34 cellular contexts compared by ENCODE assay signal in genomic region chr11:41849250-41849649, GRCh38.
"Had no signal": no experiment of that assay in that cellular context is flagged by ENCODE, and none has a peak within 500 bp of the region (broad histone marks: within the 10 kb centered on the region; RNA-seq: fewer than 3 reads in every experiment).

No MANE protein-coding gene starts in this region.

- H3K9me3 Mint-ChIP-seq: brain had no signal

- H3K4me3 Mint-ChIP-seq: activated naive CD4-positive, alpha-beta T cell treated with anti-CD3 and anti-CD28 coated beads for 36 hours; activated naive CD4-positive, alpha-beta T cell treated with anti-CD3 and anti-CD28 coated beads, Interleukin-2, amount 10 ng/mL, durations not matched to agents 7 days and 5 days; activated naive CD4-positive, alpha-beta T cell treated with anti-CD3 and anti-CD28 coated beads, Interleukin-2, amount 50 U/mL, for 24 hours; activated naive CD8-positive, alpha-beta T cell; activated naive CD8-positive, alpha-beta T cell treated with anti-CD3 and anti-CD28 coated beads for 36 hours; activated naive CD8-positive, alpha-beta T cell treated with anti-CD3 and anti-CD28 coated beads, Interleukin-2, amount 10 ng/mL, durations not matched to agents 7 days and 5 days; activated naive CD8-positive, alpha-beta T cell treated with anti-CD3 and anti-CD28 coated beads, Interleukin-2, amount 50 U/mL, for 24 hours; activated T-cell treated with anti-CD3 and anti-CD28 coated beads, Interleukin-2, amount 50 U/mL, for 24 hours; activated T-cell treated with anti-CD3 and anti-CD28 coated beads, Interleukin-2, amount 50 U/mL, for 4 hours; activated T-cell treated with anti-CD3 and anti-CD28 coated beads, Interleukin-2, amount 50 U/mL, for 72 hours; activated T-helper 1 cell treated with anti-CD3 and anti-CD28 coated beads, Interleukin-12 subunit alpha, Interleukin-12 subunit beta, Interleukin-2, Interleukin-4 antibody, amounts not matched to agents 30 ng/mL and 10 ng/mL and 1 ng/mL, durations not matched to agents 14 hours and 24 hours and 36 hours; activated T-helper 17 cell treated with anti-CD3 and anti-CD28 coated beads, Interleukin-2, amount 50 U/mL, for 72 hours; brain; central memory CD8-positive, alpha-beta T cell had no signal

- H3K27ac Mint-ChIP-seq: activated naive CD4-positive, alpha-beta T cell treated with anti-CD3 and anti-CD28 coated beads for 36 hours; activated naive CD4-positive, alpha-beta T cell treated with anti-CD3 and anti-CD28 coated beads, Interleukin-2, amount 10 ng/mL, durations not matched to agents 7 days and 5 days; activated naive CD4-positive, alpha-beta T cell treated with anti-CD3 and anti-CD28 coated beads, Interleukin-2, amount 50 U/mL, for 24 hours; activated naive CD4-positive, alpha-beta T cell treated with anti-CD3 and anti-CD28 coated beads, Interleukin-2, amount 50 U/mL, for 72 hours; activated naive CD8-positive, alpha-beta T cell; activated naive CD8-positive, alpha-beta T cell treated with anti-CD3 and anti-CD28 coated beads for 36 hours; activated naive CD8-positive, alpha-beta T cell treated with anti-CD3 and anti-CD28 coated beads, Interleukin-2, amount 10 ng/mL, durations not matched to agents 7 days and 5 days; activated naive CD8-positive, alpha-beta T cell treated with anti-CD3 and anti-CD28 coated beads, Interleukin-2, amount 50 U/mL, for 24 hours; activated T-cell treated with anti-CD3 and anti-CD28 coated beads, Interleukin-2, amount 50 U/mL, for 24 hours; activated T-cell treated with anti-CD3 and anti-CD28 coated beads, Interleukin-2, amount 50 U/mL, for 72 hours; activated T-helper 1 cell treated with anti-CD3 and anti-CD28 coated beads, Interleukin-12 subunit alpha, Interleukin-12 subunit beta, Interleukin-2, Interleukin-4 antibody, amounts not matched to agents 30 ng/mL and 10 ng/mL and 1 ng/mL, durations not matched to agents 14 hours and 24 hours and 36 hours; activated T-helper 17 cell treated with anti-CD3 and anti-CD28 coated beads, Interleukin-2, amount 50 U/mL, for 72 hours; activated T-helper 2 cell treated with anti-CD3 and anti-CD28 coated beads, Interferon-gamma antibody, Interleukin-2, Interleukin-4, amounts not matched to agents 10 μg/mL and 5 μg/mL and 100 μg/mL, durations not matched to agents 14 hours and 24 hours and 36 hours; brain had no signal

- H3K36me3 Mint-ChIP-seq: activated naive CD4-positive, alpha-beta T cell treated with anti-CD3 and anti-CD28 coated beads, Interleukin-2, amount 10 ng/mL, durations not matched to agents 7 days and 5 days; activated naive CD4-positive, alpha-beta T cell treated with anti-CD3 and anti-CD28 coated beads, Interleukin-2, amount 50 U/mL, for 24 hours; activated naive CD8-positive, alpha-beta T cell; activated naive CD8-positive, alpha-beta T cell treated with anti-CD3 and anti-CD28 coated beads for 36 hours; activated naive CD8-positive, alpha-beta T cell treated with anti-CD3 and anti-CD28 coated beads, Interleukin-2, amount 10 ng/mL, durations not matched to agents 7 days and 5 days; brain had no signal

- H3K4me1 Mint-ChIP-seq: activated naive CD4-positive, alpha-beta T cell treated with anti-CD3 and anti-CD28 coated beads, Interleukin-2, amount 10 ng/mL, durations not matched to agents 7 days and 5 days; activated naive CD4-positive, alpha-beta T cell treated with anti-CD3 and anti-CD28 coated beads, Interleukin-2, amount 50 U/mL, for 24 hours; activated naive CD8-positive, alpha-beta T cell treated with anti-CD3 and anti-CD28 coated beads for 36 hours; activated naive CD8-positive, alpha-beta T cell treated with anti-CD3 and anti-CD28 coated beads, Interleukin-2, amount 10 ng/mL, durations not matched to agents 7 days and 5 days; activated naive CD8-positive, alpha-beta T cell treated with anti-CD3 and anti-CD28 coated beads, Interleukin-2, amount 50 U/mL, for 24 hours; activated T-helper 17 cell treated with anti-CD3 and anti-CD28 coated beads, Interleukin-2, amount 50 U/mL, for 72 hours; brain; central memory CD8-positive, alpha-beta T cell had no signal

- DNase-seq: activated effector memory CD4-positive, alpha-beta T cell treated with anti-CD3 and anti-CD28 coated beads, Interleukin-2, amount 50 U/mL, for 16 hours; activated effector memory CD4-positive, alpha-beta T cell treated with Interleukin-2 at 50 U/mL for 16 hours; activated gamma-delta T cell; activated gamma-delta T cell treated with Interleukin-2 at 50 U/mL for 16 hours; activated naive CD4-positive, alpha-beta T cell; activated naive CD4-positive, alpha-beta T cell treated with anti-CD3 and anti-CD28 coated beads for 36 hours; activated naive CD4-positive, alpha-beta T cell treated with anti-CD3 and anti-CD28 coated beads, Interleukin-2, amount 10 ng/mL, durations not matched to agents 7 days and 5 days; activated naive CD4-positive, alpha-beta T cell treated with anti-CD3 and anti-CD28 coated beads, Interleukin-2, amount 50 U/mL, for 16 hours; activated naive CD4-positive, alpha-beta T cell treated with Interleukin-2 at 50 U/mL for 16 hours; activated naive CD8-positive, alpha-beta T cell treated with anti-CD3 and anti-CD28 coated beads for 36 hours; activated naive CD8-positive, alpha-beta T cell treated with anti-CD3 and anti-CD28 coated beads, Interleukin-2, amount 10 ng/mL, durations not matched to agents 7 days and 5 days; activated naive CD8-positive, alpha-beta T cell treated with anti-CD3 and anti-CD28 coated beads, Interleukin-2, amount 50 U/mL, for 24 hours; activated T-cell treated with anti-CD3 and anti-CD28 coated beads, Interleukin-2, amount 50 U/mL, for 24 hours; activated T-cell treated with anti-CD3 and anti-CD28 coated beads, Interleukin-2, amount 50 U/mL, for 4 hours; activated T-cell treated with anti-CD3 and anti-CD28 coated beads, Interleukin-2, amount 50 U/mL, for 48 hours; activated T-cell treated with anti-CD3 and anti-CD28 coated beads, Interleukin-2, amount 50 U/mL, for 72 hours; adrenal gland; amniotic stem cell; amygdala; anterior cingulate cortex; aorta; body of pancreas; brain microvascular endothelial cell; caudate nucleus; central memory CD4-positive, alpha-beta T cell; cerebellar nuclear complex had no signal

- H3K27me3 Mint-ChIP-seq: activated naive CD4-positive, alpha-beta T cell treated with anti-CD3 and anti-CD28 coated beads, Interleukin-2, amount 10 ng/mL, durations not matched to agents 7 days and 5 days; activated naive CD4-positive, alpha-beta T cell treated with anti-CD3 and anti-CD28 coated beads, Interleukin-2, amount 50 U/mL, for 24 hours; activated naive CD8-positive, alpha-beta T cell; activated naive CD8-positive, alpha-beta T cell treated with anti-CD3 and anti-CD28 coated beads for 36 hours; activated naive CD8-positive, alpha-beta T cell treated with anti-CD3 and anti-CD28 coated beads, Interleukin-2, amount 10 ng/mL, durations not matched to agents 7 days and 5 days; activated naive CD8-positive, alpha-beta T cell treated with anti-CD3 and anti-CD28 coated beads, Interleukin-2, amount 50 U/mL, for 24 hours; activated T-cell treated with anti-CD3 and anti-CD28 coated beads, Interleukin-2, amount 50 U/mL, for 24 hours; activated T-helper 17 cell treated with anti-CD3 and anti-CD28 coated beads, Interleukin-2, amount 50 U/mL, for 72 hours; brain; central memory CD8-positive, alpha-beta T cell had no signal
